10 cellular contexts compared by ENCODE assay signal in genomic region chr10:28291881-28292297, GRCh38. TPM values are rescaled to one million over a fixed set of nuclear protein-coding genes. Genes with fewer than 3 reads are reported as not detected.
DNase-seq lines count a peak whose midpoint lies in the region; ATAC-seq and TF ChIP-seq lines count a peak whose summit lies in the region.
"Had no signal": no experiment of that assay in that cellular context is flagged by ENCODE, and none has a peak within 500 bp of the region (broad histone marks: within the 10 kb centered on the region; RNA-seq: fewer than 3 reads in every experiment).

No MANE protein-coding gene starts in this region.

- peaks cover 40% of the 10 kb centered on the region for H3K4me1 Mint-ChIP-seq in WTC11

- CTCF ChIA-PET in WTC11 (lab: Charles Lee) = no interaction called here

- H3K4me3 ChIP-seq in fibroblast of pulmonary artery (replicated peaks; ENCODE audit: low read depth, low read length) = no peak overlapping the region

- H3K36me3 Mint-ChIP-seq in WTC11 = no peaks in the 10 kb centered on the region

- H3K27ac Mint-ChIP-seq in WTC11 = no peak overlapping the region
- H3K27ac Mint-ChIP-seq: nephron progenitor cell had no signal

- no peaks in the 10 kb centered on the region for H3K9me3 Mint-ChIP-seq in WTC11
- H3K9me3 Mint-ChIP-seq: central memory CD8-positive, alpha-beta T cell; nephron progenitor cell had no signal

- DNase-seq in HCEC 1CT (peak; percentile 76), fibroblast of pulmonary artery (ENCODE audit: low read depth) (peak; percentile 48), cortex of kidney (lab: John Stamatoyannopoulos, UW) (no peak), WTC11 (ENCODE audit: low spot score) (no peak), UCSD-AML1 (lab: John Stamatoyannopoulos, UW; ENCODE audit: unreplicated experiment) (no peak)
- peak; percentile 48 to 64 for DNase-seq in activated CD4-positive, alpha-beta T cell treated with anti-CD3 and anti-CD28 coated beads, Interleukin-2, amount 50 U/mL, for 48 hours
- DNase-seq in stimulated activated CD4-positive, alpha-beta T cell treated with anti-CD3 and anti-CD28 coated beads, Interleukin-4, amount 100 ng/mL, for 4 hours = peak; percentile 25 to 71
- DNase-seq: nephron progenitor cell had no signal

- H3K27me3 Mint-ChIP-seq in WTC11 (ENCODE audit: low read depth) = no peaks in the 10 kb centered on the region
- H3K27me3 Mint-ChIP-seq: central memory CD8-positive, alpha-beta T cell had no signal

- TF ChIP-seq CTCF in fibroblast of pulmonary artery (IDR thresholded peaks at IDR 0.05; ENCODE audit: low read length, missing control alignments) = no peak
- TF ChIP-seq CTCF in WTC11 (IDR thresholded peaks at IDR 0.05) = no peak

- POLR2A ChIA-PET in WTC11 (lab: Charles Lee) = interaction anchor here (0.6 kb wide), 1 partner anchor 34 kb away, joined by 3 read pairs; no protein-coding TSS in a partner anchor

- no peak overlapping the region for H3K4me3 Mint-ChIP-seq in WTC11
- H3K4me3 Mint-ChIP-seq: central memory CD8-positive, alpha-beta T cell; nephron progenitor cell had no signal

- ATAC-seq in GM21737 (IDR thresholded peaks at IDR 0.05; ENCODE audit: unreplicated experiment) (no peak), WTC11 (no peak)

TF ChIP-seq in WTC11, 78 proteins besides CTCF, POLR2A, EP300 and RAD21:
- TF ChIP-seq ATF1 (CRISPR knock-in tag; IDR thresholded peaks at IDR 0.05) = no peak
- TF ChIP-seq TEAD1 (CRISPR knock-in tag; IDR thresholded peaks at IDR 0.05) = no peak
- TF ChIP-seq, protein P1, sequence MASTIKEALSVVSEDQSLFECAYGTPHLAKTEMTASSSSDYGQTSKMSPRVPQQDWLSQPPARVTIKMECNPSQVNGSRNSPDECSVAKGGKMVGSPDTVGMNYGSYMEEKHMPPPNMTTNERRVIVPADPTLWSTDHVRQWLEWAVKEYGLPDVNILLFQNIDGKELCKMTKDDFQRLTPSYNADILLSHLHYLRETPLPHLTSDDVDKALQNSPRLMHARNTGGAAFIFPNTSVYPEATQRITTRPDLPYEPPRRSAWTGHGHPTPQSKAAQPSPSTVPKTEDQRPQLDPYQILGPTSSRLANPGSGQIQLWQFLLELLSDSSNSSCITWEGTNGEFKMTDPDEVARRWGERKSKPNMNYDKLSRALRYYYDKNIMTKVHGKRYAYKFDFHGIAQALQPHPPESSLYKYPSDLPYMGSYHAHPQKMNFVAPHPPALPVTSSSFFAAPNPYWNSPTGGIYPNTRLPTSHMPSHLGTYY (CRISPR knock-in tag; IDR thresholded peaks at IDR 0.05) = no peak
- TF ChIP-seq RELA (CRISPR knock-in tag; IDR thresholded peaks at IDR 0.05; ENCODE audit: borderline replicate concordance) = no peak
- no peak for TF ChIP-seq NFE2L1 (CRISPR knock-in tag; IDR thresholded peaks at IDR 0.05)
- no peak for TF ChIP-seq STAT6 (CRISPR knock-in tag; conservative IDR thresholded peaks at IDR 0.05; ENCODE audit: low read depth)
- TF ChIP-seq ZNF416 (CRISPR knock-in tag; IDR thresholded peaks at IDR 0.05) = no peak
- TF ChIP-seq GTF2I (CRISPR knock-in tag; conservative IDR thresholded peaks at IDR 0.05) = no peak
- TF ChIP-seq ZNF423 (CRISPR knock-in tag; IDR thresholded peaks at IDR 0.05) = no peak
- TF ChIP-seq, protein P2, sequence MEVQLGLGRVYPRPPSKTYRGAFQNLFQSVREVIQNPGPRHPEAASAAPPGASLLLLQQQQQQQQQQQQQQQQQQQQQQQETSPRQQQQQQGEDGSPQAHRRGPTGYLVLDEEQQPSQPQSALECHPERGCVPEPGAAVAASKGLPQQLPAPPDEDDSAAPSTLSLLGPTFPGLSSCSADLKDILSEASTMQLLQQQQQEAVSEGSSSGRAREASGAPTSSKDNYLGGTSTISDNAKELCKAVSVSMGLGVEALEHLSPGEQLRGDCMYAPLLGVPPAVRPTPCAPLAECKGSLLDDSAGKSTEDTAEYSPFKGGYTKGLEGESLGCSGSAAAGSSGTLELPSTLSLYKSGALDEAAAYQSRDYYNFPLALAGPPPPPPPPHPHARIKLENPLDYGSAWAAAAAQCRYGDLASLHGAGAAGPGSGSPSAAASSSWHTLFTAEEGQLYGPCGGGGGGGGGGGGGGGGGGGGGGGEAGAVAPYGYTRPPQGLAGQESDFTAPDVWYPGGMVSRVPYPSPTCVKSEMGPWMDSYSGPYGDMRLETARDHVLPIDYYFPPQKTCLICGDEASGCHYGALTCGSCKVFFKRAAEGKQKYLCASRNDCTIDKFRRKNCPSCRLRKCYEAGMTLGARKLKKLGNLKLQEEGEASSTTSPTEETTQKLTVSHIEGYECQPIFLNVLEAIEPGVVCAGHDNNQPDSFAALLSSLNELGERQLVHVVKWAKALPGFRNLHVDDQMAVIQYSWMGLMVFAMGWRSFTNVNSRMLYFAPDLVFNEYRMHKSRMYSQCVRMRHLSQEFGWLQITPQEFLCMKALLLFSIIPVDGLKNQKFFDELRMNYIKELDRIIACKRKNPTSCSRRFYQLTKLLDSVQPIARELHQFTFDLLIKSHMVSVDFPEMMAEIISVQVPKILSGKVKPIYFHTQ (CRISPR knock-in tag; IDR thresholded peaks at IDR 0.05) = no peak
- TF ChIP-seq ZNF219 (CRISPR knock-in tag; IDR thresholded peaks at IDR 0.05; ENCODE audit: borderline replicate concordance) = no peak
- no peak for TF ChIP-seq GRHL2 (CRISPR knock-in tag; IDR thresholded peaks at IDR 0.05; ENCODE audit: insufficient replicate concordance, severe bottlenecking)
- TF ChIP-seq JAZF1 (CRISPR knock-in tag; IDR thresholded peaks at IDR 0.05) = no peak
- no peak for TF ChIP-seq ZNF232 (CRISPR knock-in tag; IDR thresholded peaks at IDR 0.05)
- no peak for TF ChIP-seq SP1 (CRISPR knock-in tag; conservative IDR thresholded peaks at IDR 0.05)
- no peak for TF ChIP-seq FOXJ3 (CRISPR knock-in tag; IDR thresholded peaks at IDR 0.05; ENCODE audit: borderline replicate concordance)

RNA-seq across cellular contexts. Expression of gene MPP7, which starts 11.0 kb away (rescaled TPM):
- 7.7 to 9.8 TPM (median 9.1 TPM) in 3 replicates for total RNA-seq in WTC11 (2021)

Comparison
In these comparisons a context has a peak if more than half of its experiments do, and no peak if none do; other contexts are left out.
1. DNase-seq: peak in HCEC 1CT (single experiment), activated CD4-positive, alpha-beta T cell treated with anti-CD3 and anti-CD28 coated beads, Interleukin-2, amount 50 U/mL, for 48 hours (2 of 2), fibroblast of pulmonary artery (single experiment) and stimulated activated CD4-positive, alpha-beta T cell treated with anti-CD3 and anti-CD28 coated beads, Interleukin-4, amount 100 ng/mL, for 4 hours (2 of 2); none in cortex of kidney (single experiment), WTC11 (single experiment) and UCSD-AML1 (single experiment).